Comparison of ENCODE assay signal across 15 cellular contexts in the genomic region with DNA sequence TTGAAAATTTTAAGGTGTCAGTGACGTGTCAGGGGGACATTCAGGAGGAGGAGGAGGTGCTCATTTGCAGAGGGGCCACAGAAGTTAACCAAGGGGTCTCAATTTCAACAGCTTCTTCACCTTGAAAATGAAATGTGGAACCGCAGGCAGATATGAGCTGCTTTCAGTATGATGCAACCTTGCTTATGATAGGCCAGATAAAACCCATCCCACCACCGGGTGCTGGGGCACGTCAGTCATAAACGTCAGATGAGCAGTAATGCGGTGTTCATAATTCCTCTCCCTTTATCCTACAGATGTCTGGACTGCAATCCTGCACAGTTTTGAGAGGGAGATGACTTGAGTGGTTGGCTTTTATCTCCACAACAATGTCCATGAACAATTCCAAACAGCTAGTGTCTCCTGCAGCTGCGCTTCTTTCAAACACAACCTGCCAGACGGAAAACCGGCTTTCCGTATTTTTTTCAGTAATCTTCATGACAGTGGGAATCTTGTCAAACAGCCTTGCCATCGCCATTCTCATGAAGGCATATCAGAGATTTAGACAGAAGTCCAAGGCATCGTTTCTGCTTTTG. TPM values are rescaled to one million over a fixed set of nuclear protein-coding genes. Genes with fewer than 3 reads are reported as not detected.
DNase-seq lines count a peak whose midpoint lies in the region; ATAC-seq and TF ChIP-seq lines count a peak whose summit lies in the region.
"Had no signal": no experiment of that assay in that cellular context is flagged by ENCODE, and none has a peak within 500 bp of the region (broad histone marks: within the 10 kb centered on the region; RNA-seq: fewer than 3 reads in every experiment).

No MANE protein-coding gene starts in this region.

- POLR2A ChIA-PET in AG04449 (lab: Yijun Ruan, JAX): interaction anchor here (0.6 kb wide), 1 partner anchor 73 kb away, joined by 3 read pairs; no protein-coding TSS in a partner anchor

- H3K27ac ChIP-seq in osteoblast (ENCODE audit: low read depth, low read length): no peak overlapping the region
- H3K27ac ChIP-seq in upper lobe of right lung: no peak overlapping the region
- H3K27ac ChIP-seq: BLaER1, cardiac muscle cell, epithelial cell of prostate had no signal

- H3K27me3 ChIP-seq in osteoblast (ENCODE audit: insufficient read depth, low read length) (no peaks in the 10 kb centered on the region), upper lobe of right lung (peaks cover 5% of the 10 kb centered on the region)
- H3K27me3 ChIP-seq: BLaER1 had no signal

- TF ChIP-seq CTCF in AG04449 (IDR thresholded peaks at IDR 0.05; ENCODE audit: insufficient read depth, low read length, missing control alignments): no peak
- TF ChIP-seq CTCF in osteoblast (IDR thresholded peaks at IDR 0.05; ENCODE audit: extremely low read depth, low read depth, low read length): no peak
- no peak for TF ChIP-seq CTCF in upper lobe of right lung (IDR thresholded peaks at IDR 0.05)

- DNase-seq in AG04449 (ENCODE audit: low read depth, low spot score) (no peak), amniotic epithelial cell (ENCODE audit: low read depth) (peak; percentile 95), osteoblast (ENCODE audit: insufficient read length, low spot score, missing footprints) (no peak), D341Med (ENCODE audit: low spot score) (no peak), upper lobe of right lung (no peak), NCI-H345 (lab: John Stamatoyannopoulos, UW) (no peak)
- peak; percentile 6 for DNase-seq in Jurkat, Clone E6-1 (ENCODE audit: low read depth, low spot score)
- DNase-seq: activated CD4-positive, alpha-beta memory T cell treated with anti-CD3 and anti-CD28 coated beads for 36 hours; activated effector memory CD4-positive, alpha-beta T cell treated with Interleukin-2 at 50 U/mL for 16 hours; NCI-H1092 treated with DMSO at 0.1 percent for 48 hours had no signal

- H3K4me2 ChIP-seq in osteoblast (ENCODE audit: insufficient read depth, low read length): peak overlapping the region; percentile 92
- H3K4me2 ChIP-seq: BLaER1 had no signal

- CTCF ChIA-PET in AG04449 (lab: Yijun Ruan, JAX): interaction anchor here (2.4 to 3.2 kb wide), 2 partner anchors 115 to 347 kb away, joined by 7 to 15 read pairs; no protein-coding TSS in a partner anchor

- H3K4me3 ChIP-seq in AG04449 (ENCODE audit: low read depth, low read length): peak overlapping the region; percentile 78
- no peak overlapping the region for H3K4me3 ChIP-seq in Jurkat, Clone E6-1 (ENCODE audit: low read length)
- peak overlapping the region; percentile 80 for H3K4me3 ChIP-seq in osteoblast (ENCODE audit: insufficient read depth, low read length)
- H3K4me3 ChIP-seq in upper lobe of right lung: no peak overlapping the region
- H3K4me3 ChIP-seq: BLaER1 had no signal

- H2AFZ ChIP-seq in osteoblast (ENCODE audit: low read length): no peak overlapping the region

- H3K9me3 ChIP-seq in osteoblast (ENCODE audit: low read depth, low read length) (no peaks in the 10 kb centered on the region), upper lobe of right lung (no peaks in the 10 kb centered on the region)

- ATAC-seq in HG03378 (IDR thresholded peaks at IDR 0.05; ENCODE audit: unreplicated experiment): no peak
- ATAC-seq in upper lobe of right lung: no peak

- no peaks in the 10 kb centered on the region for H4K20me1 ChIP-seq in osteoblast (ENCODE audit: insufficient read depth, low read length)
- H4K20me1 ChIP-seq: BLaER1 had no signal

- H3K4me1 ChIP-seq in osteoblast (ENCODE audit: insufficient read depth, low read length) (peaks cover 30% of the 10 kb centered on the region), upper lobe of right lung (no peaks in the 10 kb centered on the region)
- H3K4me1 ChIP-seq: BLaER1 had no signal

- peaks cover 21% of the 10 kb centered on the region for H3K79me2 ChIP-seq in osteoblast (ENCODE audit: insufficient read depth, low read length)

- intact Hi-C loops in upper lobe of right lung (cut with DNase I): no loop called here

- peaks cover 4% of the 10 kb centered on the region for H3K36me3 ChIP-seq in osteoblast (ENCODE audit: insufficient read depth, low read length)
- H3K36me3 ChIP-seq in upper lobe of right lung: no peaks in the 10 kb centered on the region
- H3K36me3 ChIP-seq: BLaER1, cardiac muscle cell had no signal

RNA-seq across cellular contexts. Expression of a gene that starts 1.7 kb away (rescaled TPM):
- not detected for polyA plus RNA-seq in Jurkat, Clone E6-1 (2012; ENCODE audit: insufficient read depth, insufficient read length)
- total RNA-seq in osteoblast: 67.7 and 81.9 TPM in 2 replicates
- total RNA-seq in upper lobe of right lung: 3.0 TPM
- total RNA-seq: activated CD4-positive, alpha-beta memory T cell treated with anti-CD3 and anti-CD28 coated beads for 36 hours; cardiac muscle cell; T-helper 1 cell treated with Interleukin-12 subunit alpha and Interleukin-12 subunit beta and Interleukin-4 antibody, amounts not matched to agents 30 ng/mL and 1 ng/mL, for 36 hours had no signal
- polyA plus RNA-seq: cardiac muscle cell had no signal

Comparison
In these comparisons a context has a peak if more than half of its experiments do, and no peak if none do; other contexts are left out.
1. DNase-seq: peak in Jurkat, Clone E6-1 (single experiment) and amniotic epithelial cell (single experiment); none in AG04449 (single experiment), osteoblast (single experiment), D341Med (single experiment), upper lobe of right lung (single experiment) and NCI-H345 (single experiment).
2. H3K4me3 ChIP-seq: peak in AG04449 (single experiment) and osteoblast (single experiment); none in Jurkat, Clone E6-1 (single experiment) and upper lobe of right lung (single experiment).
3. RNA of a gene that starts 1.7 kb away (total RNA-seq): 67.7 to 81.9 TPM in osteoblast; 3.0 TPM in upper lobe of right lung (single experiment); every median in the first group is over 10 times any median in the second.